8 cellular contexts compared by ENCODE assay signal in the genomic region with DNA sequence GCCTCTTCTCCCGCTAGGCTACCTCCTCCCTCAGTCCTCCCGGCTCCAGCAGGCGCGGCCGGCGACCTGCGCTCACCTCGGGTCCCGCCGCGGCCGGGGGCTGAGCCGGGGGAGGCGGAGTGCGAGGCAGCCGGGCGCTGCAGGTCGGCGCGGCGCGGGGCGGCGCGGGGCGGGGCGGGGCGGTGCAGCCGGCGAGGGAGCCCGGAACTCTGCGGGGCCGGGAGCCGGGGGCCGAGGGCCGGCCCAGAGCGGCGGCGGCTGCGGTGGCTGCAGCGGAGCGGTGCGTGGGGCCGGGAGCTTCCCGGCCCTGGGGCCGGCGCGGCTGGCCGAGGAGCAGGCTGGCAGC. TPM values are rescaled to one million over a fixed set of nuclear protein-coding genes. Genes with fewer than 3 reads are reported as not detected.
DNase-seq lines count a peak whose midpoint lies in the region; ATAC-seq and TF ChIP-seq lines count a peak whose summit lies in the region.

No MANE protein-coding gene starts in this region.

- H3K79me2 ChIP-seq in GM23338 (replicated peaks; ENCODE audit: insufficient read depth), result peaks cover 46% of the 10 kb centered on the region

- H2AFZ ChIP-seq in GM23338, result no peak overlapping the region

- H3K27me3 ChIP-seq in GM23338 (ENCODE audit: insufficient read depth), result peaks cover 6% of the 10 kb centered on the region; the same call in 1 of the 2 replicates
- H3K27me3 ChIP-seq in psoas muscle (ENCODE audit: insufficient read depth in 3 of 3, low read length in 2 of 3), result no peaks in the 10 kb centered on the region

- peak overlapping the region; percentile 90 for H3K4me3 ChIP-seq in GM23338
- H3K4me3 ChIP-seq in LNCaP clone FGC (ENCODE audit: low read depth, low read length), result peak overlapping the region; percentile 63
- H3K4me3 ChIP-seq in psoas muscle, result peak overlapping the region; percentile 88

- no peaks in the 10 kb centered on the region for H3K36me3 ChIP-seq in GM23338 (ENCODE audit: insufficient read depth)
- H3K36me3 ChIP-seq in psoas muscle (ENCODE audit: insufficient read depth in 1 of 2, low read depth in 1 of 2), result no peaks in the 10 kb centered on the region

- H3K9me3 Mint-ChIP-seq in GM23338, result no peaks in the 10 kb centered on the region; the same call in 2 of the 3 replicates
- peaks cover 4% of the 10 kb centered on the region for H3K9me3 Mint-ChIP-seq in glutamatergic neuron (ENCODE audit: unreplicated experiment)

- H3K27ac ChIP-seq in GM23338 (ENCODE audit: low read depth) (no peak overlapping the region), psoas muscle (peak overlapping the region; percentile 97)

- H3K4me2 ChIP-seq in GM23338, result peak overlapping the region; percentile 77

- in situ Hi-C loops in GM13977 (cut with MboI; ENCODE audit: low pct_unique_long_range_greater_than_20kb, low sequenced_read_pairs, unreplicated experiment), result no loop called here

- 0 to 3% (median 1%) methylated on average over 13 to 49 of the region's 49 CpGs for WGBS in psoas muscle, 3 donors

- H3K4me1 Mint-ChIP-seq in GM23338 (peaks cover 55% of the 10 kb centered on the region), glutamatergic neuron (ENCODE audit: low read depth, unreplicated experiment) (peaks cover 8% of the 10 kb centered on the region)

- H3K36me3 Mint-ChIP-seq in GM23338 (ENCODE audit: low read depth) (no peaks in the 10 kb centered on the region; the same call in 2 of the 3 replicates), glutamatergic neuron (ENCODE audit: unreplicated experiment) (no peaks in the 10 kb centered on the region)

- H3F3A ChIP-seq in GM23338 (replicated peaks; ENCODE audit: low read depth), result 0 out of 2 replicates have a peak, but pooled peaks cover 4% of the 10 kb centered on the region

- 0 out of 2 replicates have a peak, but pooled peaks cover 3% of the 10 kb centered on the region for H3K9me2 ChIP-seq in GM23338 (ENCODE audit: insufficient read depth)

- intact Hi-C loops in psoas muscle (cut with DNase I), result loop anchor here (1.0 to 10.0 kb wide), 4 partner anchors 19 to 879 kb away; no protein-coding TSS in a partner anchor

- H3K4me3 Mint-ChIP-seq in GM23338 (peak overlapping the region; percentile 96; the same call in 2 of the 3 replicates), glutamatergic neuron (ENCODE audit: unreplicated experiment) (peak overlapping the region; percentile 94)

- H3K27ac Mint-ChIP-seq in GM23338 (no peak overlapping the region), glutamatergic neuron (ENCODE audit: unreplicated experiment) (peak overlapping the region; percentile 87)

- DNase-seq in GM13977 (ENCODE audit: low spot score) (peak; percentile 67), GM23338 (ENCODE audit: low spot score) (peak; percentile 63), LNCaP clone FGC (ENCODE audit: low read depth) (no peak), activated gamma-delta T cell (lab: John Stamatoyannopoulos, UW) (peak; percentile 61), glutamatergic neuron (no peak), psoas muscle (no peak), ureter (ENCODE audit: low spot score) (no peak), occipital lobe (lab: John Stamatoyannopoulos, UW) (no peak)

- peaks cover 34% of the 10 kb centered on the region for H4K20me1 ChIP-seq in GM23338 (replicated peaks; ENCODE audit: insufficient read depth)

- H3K9me3 ChIP-seq in psoas muscle, result no peaks in the 10 kb centered on the region

- H3K4me1 ChIP-seq in GM23338 (ENCODE audit: insufficient read depth) (peaks cover 57% of the 10 kb centered on the region), psoas muscle (peaks cover 48% of the 10 kb centered on the region)

- ATAC-seq in GM23338 (peak; percentile 46), psoas muscle (peak; percentile 41 to 54 (median 47))

- TF ChIP-seq CTCF in GM13977 (IDR thresholded peaks at IDR 0.05; ENCODE audit: extremely low read depth, insufficient read depth, missing control alignments), result no peak
- TF ChIP-seq CTCF in GM23338 (conservative IDR thresholded peaks at IDR 0.05; ENCODE audit: low read depth in 2 of 2), result no peak
- TF ChIP-seq CTCF in LNCaP clone FGC (IDR thresholded peaks at IDR 0.05; ENCODE audit: control insufficient read depth, extremely low read depth, insufficient read depth), result no peak
- TF ChIP-seq CTCF in glutamatergic neuron (IDR thresholded peaks at IDR 0.05; ENCODE audit: partially characterized antibody, unreplicated experiment), result no peak
- TF ChIP-seq CTCF in psoas muscle (IDR thresholded peaks at IDR 0.05), result no peak

- H3K27me3 Mint-ChIP-seq in GM23338 (ENCODE audit: insufficient read depth, low read depth, poor library complexity), result peaks cover 10% of the 10 kb centered on the region
- peaks cover 2% of the 10 kb centered on the region for H3K27me3 Mint-ChIP-seq in glutamatergic neuron (ENCODE audit: unreplicated experiment)

TF ChIP-seq in GM23338, 12 proteins besides CTCF, POLR2A, EP300 and RAD21:
- TF ChIP-seq JUNB (IDR thresholded peaks at IDR 0.05; ENCODE audit: unreplicated experiment) (no peak), POLR2AphosphoS5 (IDR thresholded peaks at IDR 0.05; ENCODE audit: low read depth) (peak; percentile 6; the same call in 1 of the 2 replicates)

RNA-seq across cellular contexts. Expression of gene ACVR1, which starts 0.4 kb away (rescaled TPM):
- 20.0 and 21.5 TPM in 2 replicates for total RNA-seq in GM23338 (2014; rRNA removed; shearing (Covaris generic))
- polyA plus RNA-seq in GM23338 (2016; fragmentation: Nextera tagmentation; extraction: Ambion mirVana) (8.9 and 9.2 TPM in 2 replicates), psoas muscle (10 to 100 TPM in 2 of 3 donors, 1 to 10 TPM in 1; 9.5 to 24.1 (median 14.9) TPM)
- total RNA-seq in glutamatergic neuron (ENCODE audit: unreplicated experiment) (36.3 TPM), psoas muscle (10 to 100 TPM; 23.6 to 28.0 (median 25.4) TPM), ureter (31.7 TPM), occipital lobe (20.3 TPM)

Comparison
In these comparisons a context has a peak if more than half of its experiments do, and no peak if none do; other contexts are left out.
1. DNase-seq: peak in GM13977 (single experiment), GM23338 (single experiment) and activated gamma-delta T cell (single experiment); none in LNCaP clone FGC (single experiment), glutamatergic neuron (single experiment), psoas muscle (0 of 2), ureter (single experiment) and occipital lobe (single experiment).
2. Peak in every context shown above with its lines, with median percentiles within 50 percentile points of each other: H3K4me3 ChIP-seq.